In the genomic region with DNA sequence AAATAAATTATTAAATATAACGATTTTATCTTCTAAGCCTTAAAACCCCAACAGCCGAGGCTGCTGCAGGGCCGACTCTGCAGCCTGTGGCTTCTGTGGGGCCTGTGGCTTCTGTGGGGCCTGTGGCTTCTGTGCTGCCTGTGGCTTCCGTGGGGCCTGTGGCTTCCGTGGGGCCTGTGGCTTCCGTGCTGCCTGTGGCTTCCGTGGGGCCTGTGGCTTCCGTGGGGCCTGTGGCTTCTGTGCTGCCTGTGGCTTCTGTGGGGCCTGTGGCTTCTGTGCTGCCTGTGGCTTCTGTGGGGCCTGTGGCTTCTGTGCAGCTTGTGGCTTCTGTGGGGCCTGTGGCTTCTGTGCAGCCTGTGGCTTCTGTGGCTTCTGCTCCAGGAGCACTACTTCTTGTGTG, we compare ENCODE assay signal across 12 cellular contexts. TPM values are rescaled to one million over a fixed set of nuclear protein-coding genes. Genes with fewer than 3 reads are reported as not detected.
"Had no signal": no experiment of that assay in that cellular context is flagged by ENCODE, and none has a peak within 500 bp of the region (broad histone marks: within the 10 kb centered on the region; RNA-seq: fewer than 3 reads in every experiment).

No MANE protein-coding gene starts in this region.

RNA-seq across cellular contexts. Expression of a gene that starts 47.7 kb away (rescaled TPM):
- total RNA-seq: right atrium auricular region, vagina had no signal

RNA-seq across cellular contexts. Expression of a gene that starts 54.1 kb away (rescaled TPM):
- total RNA-seq: esophagus squamous epithelium, glomerular endothelial cell, heart right ventricle, left lung, lower lobe of right lung, omental fat pad, pulmonary artery endothelial cell, right atrium auricular region, smooth muscle cell, thyroid gland, upper lobe of left lung, vagina had no signal
- polyA plus RNA-seq: heart right ventricle, smooth muscle cell had no signal
